In the genomic region with DNA sequence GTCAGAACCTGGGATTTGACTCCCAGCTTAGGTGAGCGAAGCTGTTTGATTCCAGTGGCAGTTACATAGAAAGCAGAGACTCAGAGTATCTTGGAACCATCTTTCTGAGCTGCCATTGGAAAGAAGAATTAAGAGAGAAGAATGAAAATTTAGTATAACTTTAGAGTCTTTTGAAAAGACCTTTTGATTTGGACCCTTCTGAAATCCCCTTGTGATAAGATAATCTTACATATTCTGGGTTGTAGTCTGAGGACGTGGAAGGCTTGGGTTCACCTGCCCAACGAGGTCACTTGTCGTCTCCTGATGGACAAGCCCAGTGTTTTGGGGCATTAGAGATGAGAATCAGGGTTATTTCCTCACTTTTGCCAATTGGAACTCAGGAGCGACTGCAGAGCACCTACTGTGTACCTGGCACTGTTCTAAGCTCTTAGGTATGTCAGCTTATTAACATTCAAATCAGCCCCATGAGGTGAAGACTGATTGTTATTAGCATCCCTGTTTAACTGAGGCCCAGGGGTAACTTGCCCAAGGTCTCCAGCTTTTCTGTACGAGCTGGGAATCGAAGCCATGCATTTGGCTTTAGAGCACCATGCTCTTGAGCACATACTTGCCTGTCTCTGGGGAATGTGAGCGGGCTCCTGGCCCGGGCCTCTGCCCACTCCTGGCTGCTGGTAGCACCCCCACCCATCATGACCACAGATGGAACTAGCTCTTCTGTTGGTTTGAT, we compare ENCODE assay signal across 1 cellular context.
TF ChIP-seq lines count a peak whose summit lies in the region.

No MANE protein-coding gene starts in this region.

TF ChIP-seq in SK-N-SH, 30 proteins besides CTCF, POLR2A, EP300 and RAD21 (continued from another document):
- TF ChIP-seq, protein P1, sequence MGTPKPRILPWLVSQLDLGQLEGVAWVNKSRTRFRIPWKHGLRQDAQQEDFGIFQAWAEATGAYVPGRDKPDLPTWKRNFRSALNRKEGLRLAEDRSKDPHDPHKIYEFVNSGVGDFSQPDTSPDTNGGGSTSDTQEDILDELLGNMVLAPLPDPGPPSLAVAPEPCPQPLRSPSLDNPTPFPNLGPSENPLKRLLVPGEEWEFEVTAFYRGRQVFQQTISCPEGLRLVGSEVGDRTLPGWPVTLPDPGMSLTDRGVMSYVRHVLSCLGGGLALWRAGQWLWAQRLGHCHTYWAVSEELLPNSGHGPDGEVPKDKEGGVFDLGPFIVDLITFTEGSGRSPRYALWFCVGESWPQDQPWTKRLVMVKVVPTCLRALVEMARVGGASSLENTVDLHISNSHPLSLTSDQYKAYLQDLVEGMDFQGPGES (IDR thresholded peaks at IDR 0.05; ENCODE audit: low read depth, low read length), result no peak
- TF ChIP-seq MEF2A (IDR thresholded peaks at IDR 0.05; ENCODE audit: borderline replicate concordance, low read depth), result no peak
- no peak for TF ChIP-seq SIN3A (IDR thresholded peaks at IDR 0.05; ENCODE audit: borderline replicate concordance, low read depth, low read length)
- TF ChIP-seq RCOR1 (IDR thresholded peaks at IDR 0.05; ENCODE audit: low read length), result no peak
